Comparison of ENCODE assay signal across 8 cellular contexts in genomic region chr3:9843715-9844438, GRCh38. TPM values are rescaled to one million over a fixed set of nuclear protein-coding genes. Genes with fewer than 3 reads are reported as not detected.
DNase-seq lines count a peak whose midpoint lies in the region; ATAC-seq and TF ChIP-seq lines count a peak whose summit lies in the region.

Gene RPUSD3 (minus strand): TSS chr3:9844008. CDS start chr3:9843990, 18 bp downstream.

- no peak for TF ChIP-seq EP300 in ovary (IDR thresholded peaks at IDR 0.05)

- H3K9me2 ChIP-seq in SU-DHL-6 (replicated peaks; ENCODE audit: insufficient read depth, low read length), result no peaks in the 10 kb centered on the region

- H4K20me1 ChIP-seq in SU-DHL-6 (ENCODE audit: low read depth, low read length), result no peaks in the 10 kb centered on the region

- WGBS in ovary, 3 donors, result 0 to 1% (median 0%) methylated on average over 42 of the region's 42 CpGs
- WGBS in thyroid gland, 2 donors, result 0% methylated on average over 9 to 20 of the region's 42 CpGs

- H3F3A ChIP-seq in SU-DHL-6 (ENCODE audit: insufficient read depth), result no peaks in the 10 kb centered on the region

- H3K27me3 ChIP-seq in GM06990 (replicated peaks; ENCODE audit: control insufficient read depth, insufficient read depth, low read length) (no peaks in the 10 kb centered on the region), SU-DHL-6 (ENCODE audit: low read length) (no peaks in the 10 kb centered on the region), ovary (no peaks in the 10 kb centered on the region), thyroid gland (no peaks in the 10 kb centered on the region)

- H2AFZ ChIP-seq in SU-DHL-6 (ENCODE audit: low read depth, low read length, severe bottlenecking), result peak within 1 kb of the TSS; percentile 97

- H3K36me3 ChIP-seq in GM06990 (ENCODE audit: control insufficient read depth, insufficient read depth, low read length) (peaks cover 17% of the 10 kb centered on the region), SU-DHL-6 (ENCODE audit: low read length) (no peaks in the 10 kb centered on the region), ovary (no peaks in the 10 kb centered on the region), thyroid gland (peaks cover 9 to 15% of the 10 kb centered on the region in 2 donors)

- no peaks in the 10 kb centered on the region for H3K27me3 Mint-ChIP-seq in activated naive CD8-positive, alpha-beta T cell treated with anti-CD3 and anti-CD28 coated beads, Interleukin-2, amount 10 ng/mL, durations not matched to agents 7 days and 5 days

- H3K9me3 Mint-ChIP-seq in activated naive CD8-positive, alpha-beta T cell treated with anti-CD3 and anti-CD28 coated beads, Interleukin-2, amount 10 ng/mL, durations not matched to agents 7 days and 5 days, result no peaks in the 10 kb centered on the region

- H3K27ac ChIP-seq in SU-DHL-6 (ENCODE audit: low read depth, low read length) (peak within 1 kb of the TSS; percentile 4; the same call in 1 of the 2 replicates), ovary (peak within 1 kb of the TSS; percentile 34 to 53), thyroid gland (peak within 1 kb of the TSS; percentile 29 to 78 (median 75))

- intact Hi-C loops in head of caudate nucleus (cut with DNase I), result loop anchor here (5.0 to 10.0 kb wide), 3 partner anchors 51 to 103 kb away; partner anchors contain the start of genes ARPC4, JAGN1 and TADA3
- intact Hi-C loops in ovary (cut with DNase I), result loop anchor here in 1 of 4 donors (10.0 kb wide), 1 partner anchor 101 kb away; no protein-coding TSS in a partner anchor
- intact Hi-C loops in thyroid gland (cut with DNase I), result no loop called here

- peak within 1 kb of the TSS; percentile 77 for H3K9ac ChIP-seq in SU-DHL-6 (ENCODE audit: low read length)

- ATAC-seq in HG02571 (IDR thresholded peaks at IDR 0.05; ENCODE audit: unreplicated experiment), result peak; percentile 97
- ATAC-seq in activated naive CD8-positive, alpha-beta T cell treated with anti-CD3 and anti-CD28 coated beads, Interleukin-2, amount 10 ng/mL, durations not matched to agents 7 days and 5 days (ENCODE audit: low read depth), result peak; percentile 97

- no peaks in the 10 kb centered on the region for H3K9me3 ChIP-seq in SU-DHL-6 (ENCODE audit: insufficient read depth, low read length)
- H3K9me3 ChIP-seq in ovary, result no peaks in the 10 kb centered on the region
- no peaks in the 10 kb centered on the region for H3K9me3 ChIP-seq in thyroid gland

- TF ChIP-seq CTCF in GM06990 (IDR thresholded peaks at IDR 0.05; ENCODE audit: insufficient read depth, low read length, poor library complexity, severe bottlenecking), result no peak
- no peak for TF ChIP-seq CTCF in SU-DHL-6 (IDR thresholded peaks at IDR 0.05; ENCODE audit: insufficient read depth, low read length, poor library complexity, severe bottlenecking)
- TF ChIP-seq CTCF in ovary (IDR thresholded peaks at IDR 0.05), result no peak
- no peak for TF ChIP-seq CTCF in thyroid gland (IDR thresholded peaks at IDR 0.05)

- peak; percentile 92 for DNase-seq in GM06990 (ENCODE audit: extremely low read depth, insufficient read length)
- peak; percentile 85 for DNase-seq in NCI-H1092 (lab: John Stamatoyannopoulos, UW)
- DNase-seq in activated naive CD8-positive, alpha-beta T cell treated with anti-CD3 and anti-CD28 coated beads, Interleukin-2, amount 10 ng/mL, durations not matched to agents 7 days and 5 days, result peak; percentile 99
- DNase-seq in head of caudate nucleus, result peak; percentile 98 to 100 (median 99)
- DNase-seq in ovary, result peak; percentile 98 to 100 (median 99)
- peak; percentile 97 to 98 for DNase-seq in thyroid gland

- peak within 1 kb of the TSS; percentile 90 for H3K27ac Mint-ChIP-seq in activated naive CD8-positive, alpha-beta T cell treated with anti-CD3 and anti-CD28 coated beads, Interleukin-2, amount 10 ng/mL, durations not matched to agents 7 days and 5 days

- H3K4me1 Mint-ChIP-seq in activated naive CD8-positive, alpha-beta T cell treated with anti-CD3 and anti-CD28 coated beads, Interleukin-2, amount 10 ng/mL, durations not matched to agents 7 days and 5 days, result peaks cover 17% of the 10 kb centered on the region

- peak within 1 kb of the TSS; percentile 76 for H3K4me2 ChIP-seq in SU-DHL-6 (ENCODE audit: low read depth, low read length, poor library complexity, severe bottlenecking)

- H3K79me2 ChIP-seq in SU-DHL-6 (ENCODE audit: insufficient read depth, low read length), result no peaks in the 10 kb centered on the region

- H3K36me3 Mint-ChIP-seq in activated naive CD8-positive, alpha-beta T cell treated with anti-CD3 and anti-CD28 coated beads, Interleukin-2, amount 10 ng/mL, durations not matched to agents 7 days and 5 days, result peaks cover 3% of the 10 kb centered on the region

- H3K4me3 ChIP-seq in GM06990 (replicated peaks; ENCODE audit: low read depth, low read length) (peak within 1 kb of the TSS; percentile 80), SU-DHL-6 (ENCODE audit: insufficient read depth, low read length, poor library complexity, severe bottlenecking) (peak within 1 kb of the TSS; percentile 65), ovary (peak within 1 kb of the TSS; percentile 87), thyroid gland (replicated peaks in 1 of 3) (peak within 1 kb of the TSS; percentile 11 to 63 (median 57))

- H3K4me3 Mint-ChIP-seq in activated naive CD8-positive, alpha-beta T cell treated with anti-CD3 and anti-CD28 coated beads, Interleukin-2, amount 10 ng/mL, durations not matched to agents 7 days and 5 days, result peak within 1 kb of the TSS; percentile 98

- TF ChIP-seq POLR2A in ovary (IDR thresholded peaks at IDR 0.05) (peak; percentile 60), thyroid gland (IDR thresholded peaks at IDR 0.05) (peak in 1 of 2 donors; percentile 93)

- H3K4me1 ChIP-seq in ovary (ENCODE audit: insufficient read depth) (no peaks in the 10 kb centered on the region), thyroid gland (peaks cover 6 to 14% of the 10 kb centered on the region in 2 donors)

- POLR2A ChIA-PET in activated naive CD8-positive, alpha-beta T cell treated with anti-CD3 and anti-CD28 coated beads, Interleukin-2, amount 10 ng/mL, durations not matched to agents 7 days and 5 days (lab: Charles Lee), result interaction anchor here (0.8 to 1.1 kb wide), 3 partner anchors 35 to 477 kb away, joined by 3 to 6 read pairs (median 4); partner anchors contain the start of gene SEC13

RNA-seq across cellular contexts. Expression of gene RPUSD3, which starts in this region (rescaled TPM):
- 10 to 100 TPM; 46.3 to 50.8 TPM for total RNA-seq in activated naive CD8-positive, alpha-beta T cell treated with anti-CD3 and anti-CD28 coated beads, Interleukin-2, amount 10 ng/mL, durations not matched to agents 7 days and 5 days
- total RNA-seq in ovary (10 to 100 TPM; 23.3 to 32.2 (median 26.9) TPM), thyroid gland (10 to 100 TPM; 36.2 to 49.7 (median 37.5) TPM)
- polyA plus RNA-seq in ovary, result 10 to 100 TPM; 19.4 to 21.5 TPM

Comparison
In these comparisons a context has a peak if more than half of its experiments do, and no peak if none do; other contexts are left out.
1. Peak in every context shown above with its lines: DNase-seq, ATAC-seq, H3K4me3 ChIP-seq and H3K27ac ChIP-seq.
2. H3K27ac ChIP-seq: peak in every context shown above with its lines; median percentile 75 in thyroid gland; 44 in ovary; 4 in SU-DHL-6.